Comparison of ENCODE assay signal across 11 cellular contexts in genomic region chr7:43586251-43586900, GRCh38. TPM values are rescaled to one million over a fixed set of nuclear protein-coding genes. Genes with fewer than 3 reads are reported as not detected.
DNase-seq lines count a peak whose midpoint lies in the region; ATAC-seq and TF ChIP-seq lines count a peak whose summit lies in the region.
"Had no signal": no experiment of that assay in that cellular context is flagged by ENCODE, and none has a peak within 500 bp of the region (broad histone marks: within the 10 kb centered on the region; RNA-seq: fewer than 3 reads in every experiment).

No MANE protein-coding gene starts in this region.

- peak; percentile 89 for DNase-seq in mammary epithelial cell
- no peak for DNase-seq in progenitor cell of endocrine pancreas (ENCODE audit: low spot score, unreplicated experiment)
- DNase-seq in HEK293T (ENCODE audit: extremely low spot score): no peak
- DNase-seq: NCI-H146 had no signal

- 26% methylated on average over 4 of the region's 4 CpGs for WGBS in mammary epithelial cell (ENCODE audit: low coverage, missing lambda C conversion rate)

- CTCF ChIA-PET in mammary epithelial cell (lab: Charles Lee; ENCODE audit: low non-redundant PET): no interaction called here
- CTCF ChIA-PET in HEK293T (lab: Yijun Ruan, JAX): interaction anchor here (4.6 kb wide), 1 partner anchor 113 kb away, joined by 60 read pairs; no protein-coding TSS in a partner anchor

- H3K4me3 Mint-ChIP-seq in progenitor cell of endocrine pancreas (ENCODE audit: low read depth): peak overlapping the region; percentile 52
- H3K4me3 Mint-ChIP-seq: dendritic cell treated with granulocyte-macrophage colony-stimulating factor and Interleukin-4, amounts not matched to agents 40 ng/mL and 50 ng/mL, for 4 days had no signal

- H4K20me1 ChIP-seq in OCI-LY3 (ENCODE audit: insufficient read depth, low read length) (peaks cover 62% of the 10 kb centered on the region), mammary epithelial cell (ENCODE audit: insufficient read depth, low read length) (peaks cover 11% of the 10 kb centered on the region)

- in situ Hi-C loops in mammary epithelial cell (cut with MboI; ENCODE audit: low sequenced_read_pairs in 2 of 2): loop anchor here (10.0 to 25.0 kb wide), 3 partner anchors 118 to 251 kb away; no protein-coding TSS in a partner anchor

- H3K27ac ChIP-seq in OCI-LY3 (ENCODE audit: low read length) (no peak overlapping the region), mammary epithelial cell (ENCODE audit: insufficient read depth, low read depth, low read length) (peak overlapping the region; percentile 98)

- TF ChIP-seq CTCF in OCI-LY3 (IDR thresholded peaks at IDR 0.05; ENCODE audit: low read depth, low read length): no peak
- no peak for TF ChIP-seq CTCF in mammary epithelial cell (conservative IDR thresholded peaks at IDR 0.05 in 1 of 2, IDR thresholded peaks at IDR 0.05 in 1 of 2; ENCODE audit: extremely low read depth in 1 of 2, insufficient read depth in 1 of 2, low read depth in 1 of 2, low read length in 2 of 2)
- no peak for TF ChIP-seq CTCF in progenitor cell of endocrine pancreas (IDR thresholded peaks at IDR 0.05; ENCODE audit: unreplicated experiment)

- POLR2A ChIA-PET in HEK293T (lab: Yijun Ruan, JAX): interaction anchor here (1.6 kb wide), 1 partner anchor 143 kb away, joined by 3 read pairs; the partner anchor contains the start of gene COA1

- dilution Hi-C loops in mammary epithelial cell (cut with HindIII; ENCODE audit: low sequenced_read_pairs): loop anchor here (5.0 kb wide), 1 partner anchor 61 kb away; no protein-coding TSS in a partner anchor

- H3K79me2 ChIP-seq in OCI-LY3 (ENCODE audit: low read length): peaks cover 12% of the 10 kb centered on the region; the same call in 1 of the 2 replicates
- peaks cover 85% of the 10 kb centered on the region for H3K79me2 ChIP-seq in mammary epithelial cell (ENCODE audit: insufficient read depth, low read length)

- H2AFZ ChIP-seq in OCI-LY3 (ENCODE audit: low read depth, low read length) (no peak overlapping the region), mammary epithelial cell (ENCODE audit: low read depth, low read length) (no peak overlapping the region)

- BruUV-seq in mammary epithelial cell (replicated peaks; lab: Mats Ljungman, UMichigan): no TSS peak

- H3K36me3 ChIP-seq in OCI-LY3 (replicated peaks; ENCODE audit: low read depth, low read length) (no peaks in the 10 kb centered on the region), mammary epithelial cell (ENCODE audit: insufficient read depth, low read length) (peaks cover 2% of the 10 kb centered on the region)

- H3K4me1 ChIP-seq in OCI-LY3 (ENCODE audit: low read length) (peaks cover 46% of the 10 kb centered on the region), mammary epithelial cell (ENCODE audit: insufficient read depth, low read length) (peaks cover 30% of the 10 kb centered on the region)

- H3K9me3 ChIP-seq in OCI-LY3 (ENCODE audit: insufficient read depth, low read length) (no peaks in the 10 kb centered on the region), mammary epithelial cell (replicated peaks; ENCODE audit: insufficient read depth, low read length) (no peaks in the 10 kb centered on the region)

- no peaks in the 10 kb centered on the region for H3K36me3 Mint-ChIP-seq in progenitor cell of endocrine pancreas (ENCODE audit: insufficient read depth)

- no peaks in the 10 kb centered on the region for H3K27me3 Mint-ChIP-seq in progenitor cell of endocrine pancreas

- no peaks in the 10 kb centered on the region for H3K9me3 Mint-ChIP-seq in progenitor cell of endocrine pancreas (ENCODE audit: low read depth)
- H3K9me3 Mint-ChIP-seq: dendritic cell treated with granulocyte-macrophage colony-stimulating factor and Interleukin-4, amounts not matched to agents 40 ng/mL and 50 ng/mL, for 4 days had no signal

- H3K4me1 Mint-ChIP-seq in progenitor cell of endocrine pancreas (ENCODE audit: low read depth): peaks cover 50% of the 10 kb centered on the region

- peaks cover 56% of the 10 kb centered on the region for H3K27me3 ChIP-seq in OCI-LY3 (ENCODE audit: low read depth, low read length)
- H3K27me3 ChIP-seq in mammary epithelial cell (ENCODE audit: insufficient read depth, low read length): no peaks in the 10 kb centered on the region

- H3K9ac ChIP-seq in OCI-LY3 (ENCODE audit: low read length) (no peak overlapping the region), mammary epithelial cell (ENCODE audit: insufficient read depth, low read length) (peak overlapping the region; percentile 99)

- H3K4me3 ChIP-seq in GM08714 (ENCODE audit: low read length) (peak overlapping the region; percentile 99; the same call in 1 of the 2 replicates), OCI-LY3 (ENCODE audit: low read length) (peak overlapping the region; percentile 43), mammary epithelial cell (replicated peaks in 1 of 3; ENCODE audit: insufficient read depth in 1 of 3, low read depth in 2 of 3, low read length in 3 of 3) (peak overlapping the region; percentile 18 to 98 (median 96))
- H3K4me3 ChIP-seq: lung had no signal

- ATAC-seq in GM18870 (IDR thresholded peaks at IDR 0.05; ENCODE audit: unreplicated experiment): no peak
- ATAC-seq in HG03442 (IDR thresholded peaks at IDR 0.05; ENCODE audit: unreplicated experiment): no peak
- no peak for ATAC-seq in HG03378 (IDR thresholded peaks at IDR 0.05; ENCODE audit: unreplicated experiment)

- intact Hi-C loops in mammary epithelial cell (cut with micrococcal nuclease): loop anchor here (1.0 kb wide), 2 partner anchors 51 to 62 kb away; no protein-coding TSS in a partner anchor

- H3K4me2 ChIP-seq in OCI-LY3 (ENCODE audit: low read length): peak overlapping the region; percentile 62
- H3K4me2 ChIP-seq in mammary epithelial cell (ENCODE audit: insufficient read depth, low read depth, low read length): peak overlapping the region; percentile 88

- peak overlapping the region; percentile 79 for H3K27ac Mint-ChIP-seq in progenitor cell of endocrine pancreas
- H3K27ac Mint-ChIP-seq: dendritic cell treated with granulocyte-macrophage colony-stimulating factor and Interleukin-4, amounts not matched to agents 40 ng/mL and 50 ng/mL, for 4 days had no signal

TF ChIP-seq in HEK293T, 16 proteins besides CTCF, POLR2A, EP300 and RAD21:
- TF ChIP-seq SUZ12 (IDR thresholded peaks at IDR 0.05) (no peak), PKNOX1 (IDR thresholded peaks at IDR 0.05) (no peak), SP1 (IDR thresholded peaks at IDR 0.05) (no peak), FOXA1 (IDR thresholded peaks at IDR 0.05) (no peak), CTBP1 (IDR thresholded peaks at IDR 0.05; ENCODE audit: borderline replicate concordance) (no peak), NFRKB (IDR thresholded peaks at IDR 0.05) (no peak)
TF ChIP-seq in HEK293T: peak in this region for 0.

RNA-seq across cellular contexts. Expression of gene STK17A, which starts 3.5 kb away (rescaled TPM):
- total RNA-seq in mammary epithelial cell (100 to 1,000 TPM; 109 to 140 TPM), progenitor cell of endocrine pancreas (23.0 and 23.9 TPM in 2 replicates)
- 40.9 TPM for polyA plus RNA-seq in mammary epithelial cell
- polyA minus RNA-seq in mammary epithelial cell: 27.2 TPM

Comparison
In these comparisons a context has a peak if more than half of its experiments do, and no peak if none do; other contexts are left out.
1. H3K4me3 ChIP-seq: peak in every context shown above with its lines; median percentile 99 in GM08714; 96 in mammary epithelial cell; 43 in OCI-LY3.